In the genomic region with DNA sequence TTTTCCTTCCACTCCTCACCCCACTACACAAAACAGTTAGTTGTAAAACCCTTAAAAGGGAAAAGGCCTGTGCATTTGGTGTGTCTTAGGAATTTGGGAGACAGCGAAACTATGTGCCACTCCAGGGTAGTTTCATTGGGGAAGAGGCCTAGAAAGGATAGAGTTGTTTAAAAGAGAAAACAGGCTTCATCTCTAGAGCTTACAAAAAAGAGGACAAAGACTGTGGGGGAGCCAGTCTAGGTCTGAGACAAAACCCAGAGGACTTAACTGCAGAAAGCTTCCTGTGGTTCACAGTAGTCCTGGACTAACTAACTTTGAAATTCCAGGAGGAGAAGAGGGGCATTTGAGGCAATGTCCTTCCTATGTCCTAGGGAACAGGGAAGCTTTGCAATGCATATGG, we compare ENCODE assay signal across 1 cellular context.
TF ChIP-seq lines count a peak whose summit lies in the region.

No MANE protein-coding gene starts in this region.

TF ChIP-seq in GM23338, 12 proteins besides CTCF, POLR2A, EP300 and RAD21 (continued from another document):
- no peak for TF ChIP-seq REST (IDR thresholded peaks at IDR 0.05; ENCODE audit: unreplicated experiment)
- TF ChIP-seq, protein P1, sequence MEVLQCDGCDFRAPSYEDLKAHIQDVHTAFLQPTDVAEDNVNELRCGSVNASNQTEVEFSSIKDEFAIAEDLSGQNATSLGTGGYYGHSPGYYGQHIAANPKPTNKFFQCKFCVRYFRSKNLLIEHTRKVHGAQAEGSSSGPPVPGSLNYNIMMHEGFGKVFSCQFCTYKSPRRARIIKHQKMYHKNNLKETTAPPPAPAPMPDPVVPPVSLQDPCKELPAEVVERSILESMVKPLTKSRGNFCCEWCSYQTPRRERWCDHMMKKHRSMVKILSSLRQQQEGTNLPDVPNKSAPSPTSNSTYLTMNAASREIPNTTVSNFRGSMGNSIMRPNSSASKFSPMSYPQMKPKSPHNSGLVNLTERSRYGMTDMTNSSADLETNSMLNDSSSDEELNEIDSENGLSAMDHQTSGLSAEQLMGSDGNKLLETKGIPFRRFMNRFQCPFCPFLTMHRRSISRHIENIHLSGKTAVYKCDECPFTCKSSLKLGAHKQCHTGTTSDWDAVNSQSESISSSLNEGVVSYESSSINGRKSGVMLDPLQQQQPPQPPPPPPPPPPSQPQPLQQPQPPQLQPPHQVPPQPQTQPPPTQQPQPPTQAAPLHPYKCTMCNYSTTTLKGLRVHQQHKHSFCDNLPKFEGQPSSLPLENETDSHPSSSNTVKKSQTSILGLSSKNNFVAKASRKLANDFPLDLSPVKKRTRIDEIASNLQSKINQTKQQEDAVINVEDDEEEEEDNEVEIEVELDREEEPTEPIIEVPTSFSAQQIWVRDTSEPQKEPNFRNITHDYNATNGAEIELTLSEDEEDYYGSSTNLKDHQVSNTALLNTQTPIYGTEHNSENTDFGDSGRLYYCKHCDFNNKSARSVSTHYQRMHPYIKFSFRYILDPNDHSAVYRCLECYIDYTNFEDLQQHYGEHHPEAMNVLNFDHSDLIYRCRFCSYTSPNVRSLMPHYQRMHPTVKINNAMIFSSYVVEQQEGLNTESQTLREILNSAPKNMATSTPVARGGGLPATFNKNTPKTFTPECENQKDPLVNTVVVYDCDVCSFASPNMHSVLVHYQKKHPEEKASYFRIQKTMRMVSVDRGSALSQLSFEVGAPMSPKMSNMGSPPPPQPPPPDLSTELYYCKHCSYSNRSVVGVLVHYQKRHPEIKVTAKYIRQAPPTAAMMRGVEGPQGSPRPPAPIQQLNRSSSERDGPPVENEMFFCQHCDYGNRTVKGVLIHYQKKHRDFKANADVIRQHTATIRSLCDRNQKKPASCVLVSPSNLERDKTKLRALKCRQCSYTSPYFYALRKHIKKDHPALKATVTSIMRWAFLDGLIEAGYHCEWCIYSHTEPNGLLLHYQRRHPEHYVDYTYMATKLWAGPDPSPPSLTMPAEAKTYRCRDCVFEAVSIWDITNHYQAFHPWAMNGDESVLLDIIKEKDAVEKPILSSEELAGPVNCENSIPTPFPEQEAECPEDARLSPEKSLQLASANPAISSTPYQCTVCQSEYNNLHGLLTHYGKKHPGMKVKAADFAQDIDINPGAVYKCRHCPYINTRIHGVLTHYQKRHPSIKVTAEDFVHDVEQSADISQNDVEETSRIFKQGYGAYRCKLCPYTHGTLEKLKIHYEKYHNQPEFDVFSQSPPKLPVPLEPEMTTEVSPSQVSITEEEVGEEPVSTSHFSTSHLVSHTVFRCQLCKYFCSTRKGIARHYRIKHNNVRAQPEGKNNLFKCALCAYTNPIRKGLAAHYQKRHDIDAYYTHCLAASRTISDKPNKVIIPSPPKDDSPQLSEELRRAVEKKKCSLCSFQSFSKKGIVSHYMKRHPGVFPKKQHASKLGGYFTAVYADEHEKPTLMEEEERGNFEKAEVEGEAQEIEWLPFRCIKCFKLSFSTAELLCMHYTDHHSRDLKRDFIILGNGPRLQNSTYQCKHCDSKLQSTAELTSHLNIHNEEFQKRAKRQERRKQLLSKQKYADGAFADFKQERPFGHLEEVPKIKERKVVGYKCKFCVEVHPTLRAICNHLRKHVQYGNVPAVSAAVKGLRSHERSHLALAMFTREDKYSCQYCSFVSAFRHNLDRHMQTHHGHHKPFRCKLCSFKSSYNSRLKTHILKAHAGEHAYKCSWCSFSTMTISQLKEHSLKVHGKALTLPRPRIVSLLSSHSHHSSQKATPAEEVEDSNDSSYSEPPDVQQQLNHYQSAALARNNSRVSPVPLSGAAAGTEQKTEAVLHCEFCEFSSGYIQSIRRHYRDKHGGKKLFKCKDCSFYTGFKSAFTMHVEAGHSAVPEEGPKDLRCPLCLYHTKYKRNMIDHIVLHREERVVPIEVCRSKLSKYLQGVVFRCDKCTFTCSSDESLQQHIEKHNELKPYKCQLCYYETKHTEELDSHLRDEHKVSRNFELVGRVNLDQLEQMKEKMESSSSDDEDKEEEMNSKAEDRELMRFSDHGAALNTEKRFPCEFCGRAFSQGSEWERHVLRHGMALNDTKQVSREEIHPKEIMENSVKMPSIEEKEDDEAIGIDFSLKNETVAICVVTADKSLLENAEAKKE (CRISPR knock-in tag; IDR thresholded peaks at IDR 0.05), result no peak
- no peak for TF ChIP-seq EZH2phosphoT487 (IDR thresholded peaks at IDR 0.05; ENCODE audit: unreplicated experiment)
- no peak for TF ChIP-seq ZNF331 (CRISPR knock-in tag; IDR thresholded peaks at IDR 0.05; ENCODE audit: low read depth)
- no peak for TF ChIP-seq CREB1 (CRISPR knock-in tag; IDR thresholded peaks at IDR 0.05; ENCODE audit: low read depth)
